Comparison of ENCODE assay signal across 21 cellular contexts in the genomic region with DNA sequence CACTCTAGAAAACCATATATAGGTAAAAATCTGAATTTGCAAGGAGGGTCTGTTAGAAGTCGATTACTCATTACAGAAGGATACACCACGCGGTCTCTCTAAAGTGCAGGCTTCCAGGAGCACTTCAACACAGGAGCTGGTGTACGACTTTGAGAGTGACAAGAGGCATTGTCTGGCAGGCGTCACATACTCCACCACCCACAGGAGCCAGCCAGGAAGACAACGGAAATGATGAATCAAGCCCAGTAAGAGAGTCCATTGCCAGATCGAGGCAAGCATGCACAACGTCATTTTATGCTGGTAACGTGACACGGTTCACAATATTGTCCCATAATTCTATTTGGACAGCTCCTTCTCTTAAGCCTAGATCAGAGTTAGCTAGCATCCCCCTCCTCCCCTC. TPM values are rescaled to one million over a fixed set of nuclear protein-coding genes. Genes with fewer than 3 reads are reported as not detected.
DNase-seq lines count a peak whose midpoint lies in the region; ATAC-seq and TF ChIP-seq lines count a peak whose summit lies in the region.
"Had no signal": no experiment of that assay in that cellular context is flagged by ENCODE, and none has a peak within 500 bp of the region (broad histone marks: within the 10 kb centered on the region; RNA-seq: fewer than 3 reads in every experiment).

No MANE protein-coding gene starts in this region.

- no peaks in the 10 kb centered on the region for H3K9me2 ChIP-seq in PC-9 (ENCODE audit: insufficient read depth)

- no peak for DNase-seq in left ventricle myocardium superior
- no peak for DNase-seq in right cardiac atrium
- DNase-seq in PC-9 = no peak
- peak; percentile 7 for DNase-seq in fibroblast of villous mesenchyme (ENCODE audit: low read depth)
- DNase-seq in NOMO-1 (lab: John Stamatoyannopoulos, UW; ENCODE audit: unreplicated experiment in 2 of 2) = no peak
- DNase-seq in Right ventricle myocardium superior = no peak
- no peak for DNase-seq in germinal center (ENCODE audit: low spot score)
- DNase-seq: activated CD4-positive, alpha-beta T cell treated with anti-CD3 and anti-CD28 coated beads for 36 hours; activated T-cell treated with anti-CD3 and anti-CD28 coated beads for 4 hours; DMS 273 treated with DMSO at 0.1 percent for 48 hours; effector memory CD4-positive, alpha-beta T cell; foreskin melanocyte; mesendoderm; MM.1S; NCI-H446 treated with DMSO at 0.1 percent for 48 hours; stimulated activated naive CD8-positive, alpha-beta T cell treated with anti-CD3 and anti-CD28 coated beads, Interleukin-15, amount 100 ng/mL, for 72 hours had no signal

- no peak overlapping the region for H3K27ac ChIP-seq in right cardiac atrium (ENCODE audit: low read length)
- H3K27ac ChIP-seq in PC-9 = peak overlapping the region; percentile 99
- H3K27ac ChIP-seq: HL-60, neutrophil, skin epidermis had no signal

- ATAC-seq in left ventricle myocardium superior = peak; percentile 48
- ATAC-seq in right cardiac atrium = no peak
- ATAC-seq in Right ventricle myocardium superior (ENCODE audit: poor library complexity) = no peak
- no peak for ATAC-seq in HG02938 (IDR thresholded peaks at IDR 0.05; ENCODE audit: unreplicated experiment)
- ATAC-seq: activated CD4-positive, alpha-beta T cell treated with anti-CD3 and anti-CD28 coated beads for 36 hours; activated naive CD4-positive, alpha-beta T cell treated with anti-CD3 and anti-CD28 coated beads, Interleukin-2, amount 50 U/mL, for 72 hours; stimulated activated naive CD8-positive, alpha-beta T cell treated with anti-CD3 and anti-CD28 coated beads, Interleukin-15, amount 100 ng/mL, for 72 hours had no signal

- POLR2A ChIA-PET in PC-9 (lab: Charles Lee; ENCODE audit: unreplicated experiment) = no interaction called here

- H3K9me3 ChIP-seq in right cardiac atrium (ENCODE audit: control insufficient read depth, low read length) (no peaks in the 10 kb centered on the region), PC-9 (ENCODE audit: insufficient read depth, low read depth) (no peaks in the 10 kb centered on the region)
- H3K9me3 ChIP-seq: neutrophil had no signal

- no peak overlapping the region for H2AFZ ChIP-seq in PC-9

- H3K27me3 ChIP-seq in right cardiac atrium (ENCODE audit: control insufficient read depth, insufficient read depth) (no peaks in the 10 kb centered on the region), PC-9 (ENCODE audit: insufficient read depth, low read depth) (no peaks in the 10 kb centered on the region)

- no peaks in the 10 kb centered on the region for H3K79me2 ChIP-seq in PC-9 (ENCODE audit: low read depth)

- no peaks in the 10 kb centered on the region for H3K4me1 ChIP-seq in right cardiac atrium (ENCODE audit: control insufficient read depth, insufficient read depth, low read length)
- peaks cover 83% of the 10 kb centered on the region for H3K4me1 ChIP-seq in PC-9 (replicated peaks; ENCODE audit: insufficient read depth)

- BruUV-seq in PC-9 (replicated peaks; lab: Mats Ljungman, UMichigan) = no TSS peak

- no peaks in the 10 kb centered on the region for H3K36me3 ChIP-seq in PC-9 (ENCODE audit: low read depth)
- H3K36me3 ChIP-seq: neutrophil had no signal

- peak overlapping the region; percentile 83 for H3K4me2 ChIP-seq in PC-9

- H3K4me3 ChIP-seq in right cardiac atrium (ENCODE audit: low read length) = no peak overlapping the region
- no peak overlapping the region for H3K4me3 ChIP-seq in PC-9
- no peak overlapping the region for H3K4me3 ChIP-seq in fibroblast of villous mesenchyme (ENCODE audit: low read depth, low read length)
- H3K4me3 ChIP-seq: skin epidermis had no signal

- CTCF ChIA-PET in PC-9 (lab: Charles Lee) = no interaction called here

- WGBS in right cardiac atrium = 60% methylated on average over 10 of the region's 10 CpGs

- no peaks in the 10 kb centered on the region for H4K20me1 ChIP-seq in PC-9 (ENCODE audit: insufficient read depth)

- intact Hi-C loops in left ventricle myocardium superior (cut with micrococcal nuclease) = no loop called here
- intact Hi-C loops in right cardiac atrium (cut with DNase I) = no loop called here
- intact Hi-C loops in PC-9 (cut with micrococcal nuclease; ENCODE audit: unreplicated experiment) = no loop called here
- intact Hi-C loops in Right ventricle myocardium superior (cut with DNase I) = loop anchor here (10.0 kb wide), 1 partner anchor 85 kb away; no protein-coding TSS in a partner anchor

- TF ChIP-seq CTCF in PC-9 (conservative IDR thresholded peaks at IDR 0.05) = no peak
- TF ChIP-seq CTCF in fibroblast of villous mesenchyme (IDR thresholded peaks at IDR 0.05; ENCODE audit: insufficient read depth, low read depth, low read length) = no peak

- H3F3A ChIP-seq in PC-9 (ENCODE audit: insufficient read depth, low read depth) = peaks cover 48% of the 10 kb centered on the region

RNA-seq across cellular contexts. Expression of a gene that starts 15.0 kb away (rescaled TPM):
- not detected for total RNA-seq in left ventricle myocardium superior
- under 1 TPM in 2 of 4 donors, not detected in 2; 0.09 to 0.14 TPM for total RNA-seq in right cardiac atrium
- polyA plus RNA-seq in right cardiac atrium = 0.16 TPM
- total RNA-seq in PC-9 (2021) = 45.1 and 46.3 TPM in 2 replicates
- not detected in 2 replicates for total RNA-seq in fibroblast of villous mesenchyme
- not detected for total RNA-seq in Right ventricle myocardium superior
- total RNA-seq: activated CD4-positive, alpha-beta T cell treated with anti-CD3 and anti-CD28 coated beads for 36 hours; activated naive CD4-positive, alpha-beta T cell treated with anti-CD3 and anti-CD28 coated beads, Interleukin-2, amount 50 U/mL, for 72 hours had no signal

Comparison
In these comparisons a context has a peak if more than half of its experiments do, and no peak if none do; other contexts are left out.
1. RNA of a gene that starts 15.0 kb away (total RNA-seq): 45.1 to 46.3 TPM in PC-9; 0.09 to 0.14 TPM in right cardiac atrium, not detected in Right ventricle myocardium superior (single experiment), not detected in left ventricle myocardium superior (single experiment) and not detected in fibroblast of villous mesenchyme; every median in the first group is over 10 times any median in the second.